In genomic region chr11:61829806-61830205, GRCh38 we compare ENCODE assay signal across 9 cellular contexts. TPM values are rescaled to one million over a fixed set of nuclear protein-coding genes. Genes with fewer than 3 reads are reported as not detected.
DNase-seq lines count a peak whose midpoint lies in the region; ATAC-seq and TF ChIP-seq lines count a peak whose summit lies in the region.
"Had no signal": no experiment of that assay in that cellular context is flagged by ENCODE, and none has a peak within 500 bp of the region (broad histone marks: within the 10 kb centered on the region; RNA-seq: fewer than 3 reads in every experiment).

No MANE protein-coding gene starts in this region.

- no peak for ATAC-seq in HG03565 (IDR thresholded peaks at IDR 0.05; ENCODE audit: unreplicated experiment)

- peak overlapping the region; percentile 85 for H3K4me3 Mint-ChIP-seq in T-helper 1 cell treated with Interleukin-12 subunit alpha and Interleukin-12 subunit beta and Interleukin-4 antibody, amounts not matched to agents 30 μg/mL and 1 μg/mL, for 36 hours
- peak overlapping the region; percentile 97 for H3K4me3 Mint-ChIP-seq in activated T-helper 2 cell treated with anti-CD3 and anti-CD28 coated beads, Interferon-gamma antibody, Interleukin-2, Interleukin-4, amounts not matched to agents 10 μg/mL and 5 μg/mL and 100 μg/mL, durations not matched to agents 14 hours and 24 hours and 36 hours (ENCODE audit: low read depth)

- 70 to 76% (median 73%) methylated on average over 4 of the region's 4 CpGs for WGBS in stomach, 5 donors

- peaks cover 15% of the 10 kb centered on the region for H3K36me3 Mint-ChIP-seq in T-helper 1 cell treated with Interleukin-12 subunit alpha and Interleukin-12 subunit beta and Interleukin-4 antibody, amounts not matched to agents 30 μg/mL and 1 μg/mL, for 36 hours (ENCODE audit: low read depth)
- peaks cover 57% of the 10 kb centered on the region for H3K36me3 Mint-ChIP-seq in activated T-helper 2 cell treated with anti-CD3 and anti-CD28 coated beads, Interferon-gamma antibody, Interleukin-2, Interleukin-4, amounts not matched to agents 10 μg/mL and 5 μg/mL and 100 μg/mL, durations not matched to agents 14 hours and 24 hours and 36 hours (ENCODE audit: low read depth)

- in situ Hi-C loops in GM13976 (cut with MboI; ENCODE audit: low sequenced_read_pairs, unreplicated experiment), result no loop called here

- peaks cover 9% of the 10 kb centered on the region for H3K36me3 ChIP-seq in iPS-18a (ENCODE audit: control insufficient read depth, low read depth, low read length)
- no peaks in the 10 kb centered on the region for H3K36me3 ChIP-seq in stomach

- no peaks in the 10 kb centered on the region for H3K9me3 Mint-ChIP-seq in T-helper 1 cell treated with Interleukin-12 subunit alpha and Interleukin-12 subunit beta and Interleukin-4 antibody, amounts not matched to agents 30 μg/mL and 1 μg/mL, for 36 hours
- H3K9me3 Mint-ChIP-seq in activated T-helper 2 cell treated with anti-CD3 and anti-CD28 coated beads, Interferon-gamma antibody, Interleukin-2, Interleukin-4, amounts not matched to agents 10 μg/mL and 5 μg/mL and 100 μg/mL, durations not matched to agents 14 hours and 24 hours and 36 hours, result no peaks in the 10 kb centered on the region

- peaks cover 53% of the 10 kb centered on the region for H3K4me1 Mint-ChIP-seq in T-helper 1 cell treated with Interleukin-12 subunit alpha and Interleukin-12 subunit beta and Interleukin-4 antibody, amounts not matched to agents 30 μg/mL and 1 μg/mL, for 36 hours (ENCODE audit: low read depth)
- peaks cover 60% of the 10 kb centered on the region for H3K4me1 Mint-ChIP-seq in activated T-helper 2 cell treated with anti-CD3 and anti-CD28 coated beads, Interferon-gamma antibody, Interleukin-2, Interleukin-4, amounts not matched to agents 10 μg/mL and 5 μg/mL and 100 μg/mL, durations not matched to agents 14 hours and 24 hours and 36 hours (ENCODE audit: low read depth)

- H3K4me3 ChIP-seq in iPS-18a (ENCODE audit: low read length) (peak overlapping the region; percentile 63), stomach (peak overlapping the region in 1 of 4 donors; percentile 70)

- H3K27me3 ChIP-seq in iPS-18a (ENCODE audit: control insufficient read depth, insufficient read depth, low read length) (no peaks in the 10 kb centered on the region), stomach (peaks cover 0 to 28% (median 5%) of the 10 kb centered on the region in 3 donors)

- no peaks in the 10 kb centered on the region for H3K27me3 Mint-ChIP-seq in T-helper 1 cell treated with Interleukin-12 subunit alpha and Interleukin-12 subunit beta and Interleukin-4 antibody, amounts not matched to agents 30 μg/mL and 1 μg/mL, for 36 hours (ENCODE audit: low read depth)
- no peaks in the 10 kb centered on the region for H3K27me3 Mint-ChIP-seq in activated T-helper 2 cell treated with anti-CD3 and anti-CD28 coated beads, Interferon-gamma antibody, Interleukin-2, Interleukin-4, amounts not matched to agents 10 μg/mL and 5 μg/mL and 100 μg/mL, durations not matched to agents 14 hours and 24 hours and 36 hours (ENCODE audit: low read depth)

- no peak for TF ChIP-seq POLR2A in stomach (IDR thresholded peaks at IDR 0.05)

- peak overlapping the region; percentile 90 for H3K9ac ChIP-seq in iPS-18a (ENCODE audit: low read length)

- no peak for TF ChIP-seq CTCF in stomach (IDR thresholded peaks at IDR 0.05)
- TF ChIP-seq CTCF in GM13976 (IDR thresholded peaks at IDR 0.05; ENCODE audit: borderline replicate concordance, control extremely low read depth, extremely low read depth, insufficient read depth, missing control alignments), result no peak

- no peak for TF ChIP-seq EP300 in stomach (IDR thresholded peaks at IDR 0.05)

- no peaks in the 10 kb centered on the region for H3K9me3 ChIP-seq in iPS-18a (ENCODE audit: control insufficient read depth, low read depth, low read length)
- no peaks in the 10 kb centered on the region for H3K9me3 ChIP-seq in stomach

- H3K4me1 ChIP-seq in iPS-18a (ENCODE audit: control insufficient read depth, low read depth, low read length), result peaks cover 58% of the 10 kb centered on the region
- H3K4me1 ChIP-seq in stomach, result peaks cover 16 to 76% (median 33%) of the 10 kb centered on the region in 4 donors

- no peak overlapping the region for H3K27ac ChIP-seq in iPS-18a (ENCODE audit: low read length)
- H3K27ac ChIP-seq in stomach, result peak overlapping the region; percentile 8 to 85 (median 69)

- H3K27ac Mint-ChIP-seq in T-helper 1 cell treated with Interleukin-12 subunit alpha and Interleukin-12 subunit beta and Interleukin-4 antibody, amounts not matched to agents 30 μg/mL and 1 μg/mL, for 36 hours, result no peak overlapping the region
- peak overlapping the region; percentile 95 for H3K27ac Mint-ChIP-seq in activated T-helper 2 cell treated with anti-CD3 and anti-CD28 coated beads, Interferon-gamma antibody, Interleukin-2, Interleukin-4, amounts not matched to agents 10 μg/mL and 5 μg/mL and 100 μg/mL, durations not matched to agents 14 hours and 24 hours and 36 hours

- intact Hi-C loops in activated T-helper 2 cell treated with anti-CD3 and anti-CD28 coated beads, Interferon-gamma antibody, Interleukin-2, Interleukin-4, amounts not matched to agents 10 μg/mL and 5 μg/mL and 100 μg/mL, durations not matched to agents 14 hours and 24 hours and 36 hours (cut with micrococcal nuclease), result loop anchor here (5.0 kb wide), 1 partner anchor 142 kb away; no protein-coding TSS in a partner anchor
- intact Hi-C loops in stomach (cut with DNase I; ENCODE audit: low total_unique reads), result no loop called here

- DNase-seq in T-helper 1 cell (no peak), stomach (no peak), GM13976 (ENCODE audit: low spot score) (no peak)
- no peak for DNase-seq in activated T-helper 2 cell treated with anti-CD3 and anti-CD28 coated beads, Interferon-gamma antibody, Interleukin-2, Interleukin-4, amounts not matched to agents 10 μg/mL and 5 μg/mL and 100 μg/mL, durations not matched to agents 14 hours and 24 hours and 36 hours (ENCODE audit: low spot score)
- DNase-seq in activated effector memory CD4-positive, alpha-beta T cell treated with anti-CD3 and anti-CD28 coated beads, Interleukin-2, amount 50 U/mL, for 16 hours, result no peak
- DNase-seq: effector CD4-positive, alpha-beta T cell had no signal

RNA-seq across cellular contexts. Expression of gene FADS2, which starts 1.7 kb away (rescaled TPM):
- 366 and 381 TPM in 2 replicates for total RNA-seq in activated T-helper 2 cell treated with anti-CD3 and anti-CD28 coated beads, Interferon-gamma antibody, Interleukin-2, Interleukin-4, amounts not matched to agents 10 μg/mL and 5 μg/mL and 100 μg/mL, durations not matched to agents 14 hours and 24 hours and 36 hours
- 10 to 100 TPM in 3 of 5 donors, 1 to 10 TPM in 1, not detected in 1; 9.6 to 15.2 (median 14.0) TPM for total RNA-seq in stomach
- polyA plus RNA-seq in stomach, result 10 to 100 TPM in 1 of 3 donors, 1 to 10 TPM in 2; 3.5 to 17.1 (median 6.4) TPM

RNA-seq across cellular contexts. Expression of gene FADS1, which starts 13.0 kb away (rescaled TPM):
- 114 and 116 TPM in 2 replicates for total RNA-seq in activated T-helper 2 cell treated with anti-CD3 and anti-CD28 coated beads, Interferon-gamma antibody, Interleukin-2, Interleukin-4, amounts not matched to agents 10 μg/mL and 5 μg/mL and 100 μg/mL, durations not matched to agents 14 hours and 24 hours and 36 hours
- total RNA-seq in stomach, result 10 to 100 TPM in 4 of 5 donors, not detected in 1; 11.7 to 56.5 (median 17.3) TPM
- polyA plus RNA-seq in stomach, result 1 to 10 TPM; 1.8 to 6.4 (median 4.1) TPM

RNA-seq across cellular contexts. Expression of gene FEN1, which starts 37.1 kb away (rescaled TPM):
- 130 and 131 TPM in 2 replicates for total RNA-seq in activated T-helper 2 cell treated with anti-CD3 and anti-CD28 coated beads, Interferon-gamma antibody, Interleukin-2, Interleukin-4, amounts not matched to agents 10 μg/mL and 5 μg/mL and 100 μg/mL, durations not matched to agents 14 hours and 24 hours and 36 hours
- total RNA-seq in stomach, result 10 to 100 TPM in 2 of 5 donors, 1 to 10 TPM in 2, not detected in 1; 4.2 to 24.6 (median 10.4) TPM
- 10 to 100 TPM in 1 of 3 donors, 1 to 10 TPM in 2; 5.0 to 14.3 (median 10.0) TPM for polyA plus RNA-seq in stomach

RNA-seq across cellular contexts. Expression of gene TMEM258, which starts 37.4 kb away (rescaled TPM):
- 187 and 192 TPM in 2 replicates for total RNA-seq in activated T-helper 2 cell treated with anti-CD3 and anti-CD28 coated beads, Interferon-gamma antibody, Interleukin-2, Interleukin-4, amounts not matched to agents 10 μg/mL and 5 μg/mL and 100 μg/mL, durations not matched to agents 14 hours and 24 hours and 36 hours
- 10 to 100 TPM in 4 of 5 donors, not detected in 1; 24.1 to 50.3 (median 42.8) TPM for total RNA-seq in stomach
- 100 to 1,000 TPM; 184 to 274 (median 210) TPM for polyA plus RNA-seq in stomach

Comparison
In these comparisons a context has a peak if more than half of its experiments do, and no peak if none do; other contexts are left out.
1. RNA of gene FADS2, which starts 1.7 kb away (total RNA-seq): 366 to 381 TPM in activated T-helper 2 cell treated with anti-CD3 and anti-CD28 coated beads, Interferon-gamma antibody, Interleukin-2, Interleukin-4, amounts not matched to agents 10 μg/mL and 5 μg/mL and 100 μg/mL, durations not matched to agents 14 hours and 24 hours and 36 hours; 9.6 to 15.2 TPM in stomach; every median in the first group is over 10 times any median in the second.